Comparison of ENCODE assay signal across 14 cellular contexts in genomic region chr10:44051584-44052385, GRCh38.
DNase-seq lines count a peak whose midpoint lies in the region; ATAC-seq and TF ChIP-seq lines count a peak whose summit lies in the region.
"Had no signal": no experiment of that assay in that cellular context is flagged by ENCODE, and none has a peak within 500 bp of the region (broad histone marks: within the 10 kb centered on the region; RNA-seq: fewer than 3 reads in every experiment).

No MANE protein-coding gene starts in this region.

- H3K4me3 Mint-ChIP-seq in activated T-helper 2 cell treated with anti-CD3 and anti-CD28 coated beads, Interferon-gamma antibody, Interleukin-2, Interleukin-4, amounts not matched to agents 10 μg/mL and 5 μg/mL and 100 μg/mL, durations not matched to agents 14 hours and 24 hours and 36 hours (ENCODE audit: low read depth): no peak overlapping the region
- no peak overlapping the region for H3K4me3 Mint-ChIP-seq in activated naive CD8-positive, alpha-beta T cell treated with anti-CD3 and anti-CD28 coated beads for 36 hours
- H3K4me3 Mint-ChIP-seq: CD4-positive, CD25-positive, alpha-beta regulatory T cell; IgD-negative memory B cell; T-cell had no signal

- H3K36me3 Mint-ChIP-seq in activated T-helper 2 cell treated with anti-CD3 and anti-CD28 coated beads, Interferon-gamma antibody, Interleukin-2, Interleukin-4, amounts not matched to agents 10 μg/mL and 5 μg/mL and 100 μg/mL, durations not matched to agents 14 hours and 24 hours and 36 hours (ENCODE audit: low read depth): no peaks in the 10 kb centered on the region
- H3K36me3 Mint-ChIP-seq in activated naive CD8-positive, alpha-beta T cell treated with anti-CD3 and anti-CD28 coated beads for 36 hours: no peaks in the 10 kb centered on the region
- H3K36me3 Mint-ChIP-seq: CD4-positive, CD25-positive, alpha-beta regulatory T cell; IgD-negative memory B cell; T-cell had no signal

- no peaks in the 10 kb centered on the region for H3K79me2 ChIP-seq in fibroblast of lung (ENCODE audit: control insufficient read depth, insufficient read depth, low read length)

- H3K27ac Mint-ChIP-seq in activated T-helper 2 cell treated with anti-CD3 and anti-CD28 coated beads, Interferon-gamma antibody, Interleukin-2, Interleukin-4, amounts not matched to agents 10 μg/mL and 5 μg/mL and 100 μg/mL, durations not matched to agents 14 hours and 24 hours and 36 hours: no peak overlapping the region
- no peak overlapping the region for H3K27ac Mint-ChIP-seq in activated naive CD8-positive, alpha-beta T cell treated with anti-CD3 and anti-CD28 coated beads for 36 hours
- H3K27ac Mint-ChIP-seq: IgD-negative memory B cell, T-cell had no signal

- H3K4me3 ChIP-seq in fibroblast of lung (replicated peaks in 1 of 4; ENCODE audit: control extremely low read depth in 1 of 4, insufficient read depth in 1 of 4, low read depth in 3 of 4, low read length in 4 of 4) (no peak overlapping the region), mucosa of descending colon (no peak overlapping the region)

- DNase-seq in EL (peak; percentile 75), RPMI7951 (ENCODE audit: low read depth) (peak; percentile 74), fibroblast of lung (ENCODE audit: low read depth in 2 of 2) (peak; percentile 48 to 91), retina (peak; percentile 2), epidermal melanocyte (ENCODE audit: insufficient read length, low spot score) (no peak), mucosa of descending colon (no peak)
- DNase-seq in activated T-helper 2 cell treated with anti-CD3 and anti-CD28 coated beads, Interferon-gamma antibody, Interleukin-2, Interleukin-4, amounts not matched to agents 10 μg/mL and 5 μg/mL and 100 μg/mL, durations not matched to agents 14 hours and 24 hours and 36 hours (ENCODE audit: low spot score): no peak
- DNase-seq in activated naive CD8-positive, alpha-beta T cell treated with anti-CD3 and anti-CD28 coated beads for 36 hours: no peak
- DNase-seq: activated effector memory CD4-positive, alpha-beta T cell treated with Interleukin-2 at 50 U/mL for 16 hours; CD4-positive, CD25-positive, alpha-beta regulatory T cell; left ventricle myocardium superior; NCI-H2029; T-cell had no signal

- ATAC-seq in mucosa of descending colon: no peak
- ATAC-seq: T-cell had no signal

- no peaks in the 10 kb centered on the region for H3K9me3 Mint-ChIP-seq in activated T-helper 2 cell treated with anti-CD3 and anti-CD28 coated beads, Interferon-gamma antibody, Interleukin-2, Interleukin-4, amounts not matched to agents 10 μg/mL and 5 μg/mL and 100 μg/mL, durations not matched to agents 14 hours and 24 hours and 36 hours
- H3K9me3 Mint-ChIP-seq in activated naive CD8-positive, alpha-beta T cell treated with anti-CD3 and anti-CD28 coated beads for 36 hours: no peaks in the 10 kb centered on the region
- H3K9me3 Mint-ChIP-seq: T-cell had no signal

- peaks cover 17% of the 10 kb centered on the region for H3K27me3 ChIP-seq in fibroblast of lung (ENCODE audit: control insufficient read depth, insufficient read depth, low read length)

- H3K9ac ChIP-seq in fibroblast of lung (ENCODE audit: insufficient read depth, low read length): no peak overlapping the region

- H4K20me1 ChIP-seq in fibroblast of lung (ENCODE audit: control insufficient read depth, extremely low read depth, insufficient read depth, low read length): no peaks in the 10 kb centered on the region

- no peak overlapping the region for H2AFZ ChIP-seq in fibroblast of lung (ENCODE audit: low read length)

- H3K4me1 ChIP-seq in fibroblast of lung (ENCODE audit: control insufficient read depth, extremely low read depth, insufficient read depth, low read length): no peaks in the 10 kb centered on the region
- no peaks in the 10 kb centered on the region for H3K4me1 ChIP-seq in mucosa of descending colon (ENCODE audit: low read depth)

- no peak overlapping the region for H3K27ac ChIP-seq in fibroblast of lung (ENCODE audit: insufficient read depth, low read length)

- no peak overlapping the region for H3K4me2 ChIP-seq in fibroblast of lung (ENCODE audit: extremely low read depth, insufficient read depth, low read length)

- intact Hi-C loops in activated T-helper 2 cell treated with anti-CD3 and anti-CD28 coated beads, Interferon-gamma antibody, Interleukin-2, Interleukin-4, amounts not matched to agents 10 μg/mL and 5 μg/mL and 100 μg/mL, durations not matched to agents 14 hours and 24 hours and 36 hours (cut with micrococcal nuclease): no loop called here
- intact Hi-C loops in mucosa of descending colon (cut with DNase I, micrococcal nuclease): no loop called here

- H3K4me1 Mint-ChIP-seq in activated T-helper 2 cell treated with anti-CD3 and anti-CD28 coated beads, Interferon-gamma antibody, Interleukin-2, Interleukin-4, amounts not matched to agents 10 μg/mL and 5 μg/mL and 100 μg/mL, durations not matched to agents 14 hours and 24 hours and 36 hours (ENCODE audit: low read depth): peaks cover 2% of the 10 kb centered on the region
- no peaks in the 10 kb centered on the region for H3K4me1 Mint-ChIP-seq in activated naive CD8-positive, alpha-beta T cell treated with anti-CD3 and anti-CD28 coated beads for 36 hours
- H3K4me1 Mint-ChIP-seq: CD4-positive, CD25-positive, alpha-beta regulatory T cell; IgD-negative memory B cell had no signal

- TF ChIP-seq CTCF in fibroblast of lung (conservative IDR thresholded peaks at IDR 0.05 in 1 of 2, IDR thresholded peaks at IDR 0.05 in 1 of 2; ENCODE audit: low read depth in 1 of 2, low read length in 2 of 2): no peak
- no peak for TF ChIP-seq CTCF in mucosa of descending colon (IDR thresholded peaks at IDR 0.05)

- peaks cover 11% of the 10 kb centered on the region for H3K27me3 Mint-ChIP-seq in activated T-helper 2 cell treated with anti-CD3 and anti-CD28 coated beads, Interferon-gamma antibody, Interleukin-2, Interleukin-4, amounts not matched to agents 10 μg/mL and 5 μg/mL and 100 μg/mL, durations not matched to agents 14 hours and 24 hours and 36 hours (ENCODE audit: low read depth)
- peaks cover 9% of the 10 kb centered on the region for H3K27me3 Mint-ChIP-seq in activated naive CD8-positive, alpha-beta T cell treated with anti-CD3 and anti-CD28 coated beads for 36 hours

- H3K36me3 ChIP-seq in fibroblast of lung (ENCODE audit: control insufficient read depth, insufficient read depth, low read length) (no peaks in the 10 kb centered on the region), mucosa of descending colon (ENCODE audit: low read depth) (no peaks in the 10 kb centered on the region)

- H3K9me3 ChIP-seq in fibroblast of lung (ENCODE audit: control insufficient read depth, insufficient read depth, low read depth, low read length): no peaks in the 10 kb centered on the region
- H3K9me3 ChIP-seq in mucosa of descending colon: no peaks in the 10 kb centered on the region

Comparison
In these comparisons a context has a peak if more than half of its experiments do, and no peak if none do; other contexts are left out.
1. DNase-seq: peak in EL (single experiment), RPMI7951 (single experiment), fibroblast of lung (2 of 2) and retina (single experiment); none in epidermal melanocyte (single experiment), activated T-helper 2 cell treated with anti-CD3 and anti-CD28 coated beads, Interferon-gamma antibody, Interleukin-2, Interleukin-4, amounts not matched to agents 10 μg/mL and 5 μg/mL and 100 μg/mL, durations not matched to agents 14 hours and 24 hours and 36 hours (single experiment), activated naive CD8-positive, alpha-beta T cell treated with anti-CD3 and anti-CD28 coated beads for 36 hours (single experiment) and mucosa of descending colon (0 of 3).